Comparison of ENCODE assay signal across 15 cellular contexts in genomic region chr19:32830231-32831014, GRCh38. TPM values are rescaled to one million over a fixed set of nuclear protein-coding genes. Genes with fewer than 3 reads are reported as not detected.
DNase-seq lines count a peak whose midpoint lies in the region; ATAC-seq, FAIRE-seq and TF ChIP-seq lines count a peak whose summit lies in the region.
"Had no signal": no experiment of that assay in that cellular context is flagged by ENCODE, and none has a peak within 500 bp of the region (broad histone marks: within the 10 kb centered on the region; RNA-seq: fewer than 3 reads in every experiment).

No MANE protein-coding gene starts in this region.

- ATAC-seq in GM12878 = 0 out of 3 replicates have a peak, but pooled peaks have one; percentile 32
- ATAC-seq: gastrocnemius medialis had no signal

- 33% methylated on average over 8 of the region's 8 CpGs for WGBS in GM12878 (ENCODE audit: insufficient coverage, insufficient replicate concordance, low lambda C conversion rate, missing lambda C conversion rate)

- H3K4me3 ChIP-seq in BJ (ENCODE audit: low read depth, low read length) = no peak overlapping the region
- H3K4me3 ChIP-seq in GM12878 = no peak overlapping the region
- H3K4me3 ChIP-seq: dorsolateral prefrontal cortex, gastrocnemius medialis had no signal

- CTCF ChIA-PET in BJ (lab: Yijun Ruan, JAX) = interaction anchor here (0.6 kb wide), 1 partner anchor 1623 kb away, joined by 3 read pairs; no protein-coding TSS in a partner anchor
- CTCF ChIA-PET in GM12878 (lab: Yijun Ruan, JAX) = no interaction called here

- no peak overlapping the region for H2AFZ ChIP-seq in GM12878 (ENCODE audit: control insufficient read depth, low read depth, low read length)

- no peaks in the 10 kb centered on the region for H3K9me3 ChIP-seq in GM12878 (replicated peaks; ENCODE audit: control insufficient read depth, insufficient read depth, low read length)
- H3K9me3 ChIP-seq: gastrocnemius medialis had no signal

- no peak for TF ChIP-seq POLR2A in GM12878 (IDR thresholded peaks at IDR 0.05; ENCODE audit: low read depth, low read length)

- POLR2A ChIA-PET in BJ (lab: Charles Lee) = no interaction called here
- POLR2A ChIA-PET in GM12878 (lab: Charles Lee) = no interaction called here

- no peak overlapping the region for H3K4me2 ChIP-seq in GM12878 (ENCODE audit: control insufficient read depth, insufficient read depth)
- H3K4me2 ChIP-seq: KMS-11 had no signal

- H3K4me1 ChIP-seq in GM12878 (ENCODE audit: control insufficient read depth, insufficient read depth, low read length) = no peaks in the 10 kb centered on the region
- H3K4me1 ChIP-seq: gastrocnemius medialis had no signal

- RAD21 ChIA-PET in GM12878 (lab: Charles Lee; ENCODE audit: unreplicated experiment) = no interaction called here

- H3K36me3 ChIP-seq in BJ (ENCODE audit: control insufficient read depth, insufficient read depth, low read length) (no peaks in the 10 kb centered on the region), GM12878 (ENCODE audit: control insufficient read depth in 2 of 2, insufficient read depth in 2 of 2, low read length in 1 of 2) (no peaks in the 10 kb centered on the region)
- H3K36me3 ChIP-seq: gastrocnemius medialis had no signal

- H4K20me1 ChIP-seq in GM12878 (ENCODE audit: control insufficient read depth, insufficient read depth) = no peaks in the 10 kb centered on the region

- in situ Hi-C loops in GM12878 (cut with MboI) = no loop called here

- H3K27ac ChIP-seq in GM12878 (ENCODE audit: control insufficient read depth, insufficient read depth) = no peak overlapping the region
- H3K27ac ChIP-seq: C4-2B, dorsolateral prefrontal cortex, gastrocnemius medialis, KMS-11 had no signal

- H3K27me3 ChIP-seq in BJ (ENCODE audit: control insufficient read depth, insufficient read depth, low read length) (no peaks in the 10 kb centered on the region), GM12878 (replicated peaks in 1 of 2; ENCODE audit: control insufficient read depth in 2 of 2, insufficient read depth in 2 of 2, low read length in 1 of 2) (no peaks in the 10 kb centered on the region)
- H3K27me3 ChIP-seq: dorsolateral prefrontal cortex, gastrocnemius medialis had no signal

- BruUV-seq in GM12878 (replicated peaks; lab: Mats Ljungman, UMichigan) = no TSS peak

- no peak for TF ChIP-seq CTCF in BJ (IDR thresholded peaks at IDR 0.05; ENCODE audit: insufficient read depth, low read depth, low read length)
- no peak for TF ChIP-seq CTCF in GM12878 (IDR thresholded peaks at IDR 0.05 in 2 of 3, conservative IDR thresholded peaks at IDR 0.05 in 1 of 3; ENCODE audit: control insufficient read depth in 2 of 3, extremely low read depth in 1 of 3, insufficient read depth in 1 of 3, low read depth in 3 of 3, low read length in 3 of 3)

- no peaks in the 10 kb centered on the region for H3K79me2 ChIP-seq in GM12878 (ENCODE audit: control insufficient read depth, insufficient read depth, low read length)

- intact Hi-C loops in GM12878 (cut with micrococcal nuclease; ENCODE audit: unreplicated experiment) = no loop called here

- no peak for FAIRE-seq in GM12878 (lab: Jason Lieb, UNC)
- FAIRE-seq: keratinocyte had no signal

- SMC1A ChIA-PET in GM12878 (lab: Charles Lee; ENCODE audit: uncharacterized antibody, unreplicated experiment) = no interaction called here

- TF ChIP-seq RAD21 in GM12878 (IDR thresholded peaks at IDR 0.05; ENCODE audit: insufficient read depth, low read depth, low read length) = no peak

- peak; percentile 11 for DNase-seq in BJ (ENCODE audit: low read depth)
- DNase-seq in HS-27A (ENCODE audit: low read depth) = peak; percentile 98
- no peak for DNase-seq in GM12878 (ENCODE audit: low read depth, low spot score)
- DNase-seq in myocyte (ENCODE audit: low read depth) = peak; percentile 80
- no peak for DNase-seq in cerebellum (ENCODE audit: low spot score)
- DNase-seq in NCI-H345 treated with DMSO at 0.1 percent for 48 hours (lab: John Stamatoyannopoulos, UW; ENCODE audit: unreplicated experiment) = no peak
- no peak for DNase-seq in activated naive CD4-positive, alpha-beta T cell (lab: John Stamatoyannopoulos, UW)
- DNase-seq in NCI-H2081 (lab: John Stamatoyannopoulos, UW) = no peak
- DNase-seq: activated T-cell treated with anti-CD3 and anti-CD28 coated beads for 4 hours, dorsolateral prefrontal cortex, gastrocnemius medialis, naive B cell had no signal

- H3K9ac ChIP-seq in GM12878 (ENCODE audit: control insufficient read depth, insufficient read depth, low read length) = no peak overlapping the region
- H3K9ac ChIP-seq: KMS-11 had no signal

- TF ChIP-seq EP300 in GM12878 (IDR thresholded peaks at IDR 0.05; ENCODE audit: borderline replicate concordance in 1 of 2, control insufficient read depth in 1 of 2, low read depth in 2 of 2, low read length in 2 of 2) = no peak

TF ChIP-seq in GM12878, 131 proteins besides CTCF, POLR2A, EP300 and RAD21:
- TF ChIP-seq, protein P1, sequence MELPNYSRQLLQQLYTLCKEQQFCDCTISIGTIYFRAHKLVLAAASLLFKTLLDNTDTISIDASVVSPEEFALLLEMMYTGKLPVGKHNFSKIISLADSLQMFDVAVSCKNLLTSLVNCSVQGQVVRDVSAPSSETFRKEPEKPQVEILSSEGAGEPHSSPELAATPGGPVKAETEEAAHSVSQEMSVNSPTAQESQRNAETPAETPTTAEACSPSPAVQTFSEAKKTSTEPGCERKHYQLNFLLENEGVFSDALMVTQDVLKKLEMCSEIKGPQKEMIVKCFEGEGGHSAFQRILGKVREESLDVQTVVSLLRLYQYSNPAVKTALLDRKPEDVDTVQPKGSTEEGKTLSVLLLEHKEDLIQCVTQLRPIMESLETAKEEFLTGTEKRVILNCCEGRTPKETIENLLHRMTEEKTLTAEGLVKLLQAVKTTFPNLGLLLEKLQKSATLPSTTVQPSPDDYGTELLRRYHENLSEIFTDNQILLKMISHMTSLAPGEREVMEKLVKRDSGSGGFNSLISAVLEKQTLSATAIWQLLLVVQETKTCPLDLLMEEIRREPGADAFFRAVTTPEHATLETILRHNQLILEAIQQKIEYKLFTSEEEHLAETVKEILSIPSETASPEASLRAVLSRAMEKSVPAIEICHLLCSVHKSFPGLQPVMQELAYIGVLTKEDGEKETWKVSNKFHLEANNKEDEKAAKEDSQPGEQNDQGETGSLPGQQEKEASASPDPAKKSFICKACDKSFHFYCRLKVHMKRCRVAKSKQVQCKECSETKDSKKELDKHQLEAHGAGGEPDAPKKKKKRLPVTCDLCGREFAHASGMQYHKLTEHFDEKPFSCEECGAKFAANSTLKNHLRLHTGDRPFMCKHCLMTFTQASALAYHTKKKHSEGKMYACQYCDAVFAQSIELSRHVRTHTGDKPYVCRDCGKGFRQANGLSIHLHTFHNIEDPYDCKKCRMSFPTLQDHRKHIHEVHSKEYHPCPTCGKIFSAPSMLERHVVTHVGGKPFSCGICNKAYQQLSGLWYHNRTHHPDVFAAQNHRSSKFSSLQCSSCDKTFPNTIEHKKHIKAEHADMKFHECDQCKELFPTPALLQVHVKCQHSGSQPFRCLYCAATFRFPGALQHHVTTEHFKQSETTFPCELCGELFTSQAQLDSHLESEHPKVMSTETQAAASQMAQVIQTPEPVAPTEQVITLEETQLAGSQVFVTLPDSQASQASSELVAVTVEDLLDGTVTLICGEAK (IDR thresholded peaks at IDR 0.05; ENCODE audit: borderline replicate concordance) = no peak
- no peak for TF ChIP-seq CREB1 (IDR thresholded peaks at IDR 0.05; ENCODE audit: low read depth)
- 0 out of 2 replicates have a peak, but pooled peaks have one; percentile 10 for TF ChIP-seq MEF2A (IDR thresholded peaks at IDR 0.05; ENCODE audit: insufficient read depth, low read depth, low read length)
- TF ChIP-seq SPI1 (IDR thresholded peaks at IDR 0.05; ENCODE audit: borderline replicate concordance, insufficient read depth, low read depth, low read length) = peak; percentile 67

RNA-seq across cellular contexts. Expression of gene SLC7A9, which starts 39.1 kb away (rescaled TPM):
- polyA plus RNA-seq in BJ (2011; rRNA removed) (not detected in 2 replicates), GM12878 (2011; rRNA removed) (not detected in 2 replicates), GM12878 (2014; fragmentation: Illumina TruSeq; extraction: Trizol) (not detected in 2 replicates), GM12878 (2014; fragmentation: Nextera tagmentation; extraction: Ambion mirVana) (not detected), GM12878 (2014; rRNA removed) (not detected in 2 replicates), GM12878 (2016; fragmentation: Nextera tagmentation; extraction: Ambion mirVana) (not detected)
- polyA minus RNA-seq in BJ (2011; rRNA and poly(A)+ RNA removed) = 0.21 TPM in 1 of 2 replicates, not detected in the other
- total RNA-seq in GM12878 (2013; cell fraction: nucleolus; rRNA removed) = 0.51 and 0.77 TPM in 2 replicates
- total RNA-seq in GM12878 (2014; rRNA removed) (0.17 TPM in 1 of 2 replicates, not detected in the other), GM12878 (2014; rRNA removed; fragmentation: Illumina TruSeq; extraction: Trizol) (not detected in 2 replicates), GM12878 (2021) (0.13 TPM in 1 of 2 replicates, not detected in the other), myocyte (not detected in 2 replicates), cerebellum (2.1 TPM)
- polyA plus RNA-seq in GM12878 (2011; ENCODE audit: low read depth) = not detected
- 0.07 and 0.08 TPM in 2 replicates for polyA plus RNA-seq in GM12878 (2011; cell fraction: cytosol; rRNA removed)
- polyA plus RNA-seq in GM12878 (2011; cell fraction: nucleus; rRNA removed) = 0.10 and 0.21 TPM in 2 replicates
- not detected in 2 replicates for polyA plus RNA-seq in GM12878 (2012)
- not detected in 2 replicates for polyA minus RNA-seq in GM12878 (2011; rRNA and poly(A)+ RNA removed)
- polyA minus RNA-seq in GM12878 (2011; cell fraction: cytosol; rRNA and poly(A)+ RNA removed) = not detected in 2 replicates
- polyA minus RNA-seq in GM12878 (2011; cell fraction: nucleus; rRNA and poly(A)+ RNA removed) = 0.38 TPM in 1 of 2 replicates, not detected in the other
- 0.13 TPM for polyA plus RNA-seq in myocyte (2012)

Comparison
In these comparisons a context has a peak if more than half of its experiments do, and no peak if none do; other contexts are left out.
1. DNase-seq: peak in BJ (single experiment), HS-27A (single experiment) and myocyte (single experiment); none in GM12878 (single experiment), cerebellum (single experiment), NCI-H345 treated with DMSO at 0.1 percent for 48 hours (single experiment), activated naive CD4-positive, alpha-beta T cell (0 of 4) and NCI-H2081 (0 of 2).